In the genomic region with DNA sequence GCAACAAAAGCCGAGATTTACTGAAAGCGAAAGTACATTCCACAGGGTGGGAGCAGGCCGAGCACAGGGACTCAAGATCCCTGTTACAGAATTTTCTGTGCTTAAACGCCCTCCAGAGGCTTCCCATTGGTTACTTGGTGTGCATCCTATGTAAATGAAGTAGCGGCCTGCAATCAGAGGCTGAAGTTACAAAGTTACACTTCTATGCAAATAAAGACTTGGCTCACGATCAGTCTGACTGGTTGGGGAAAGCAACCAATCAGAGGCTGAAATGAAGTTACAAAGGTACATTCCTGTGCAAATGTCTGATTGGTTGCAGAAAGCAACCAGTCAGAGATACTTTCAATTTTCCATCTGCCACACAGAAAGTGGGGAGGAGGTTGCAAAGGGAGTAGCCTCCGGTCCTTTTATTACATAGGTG, we compare ENCODE assay signal across 8 cellular contexts. TPM values are rescaled to one million over a fixed set of nuclear protein-coding genes. Genes with fewer than 3 reads are reported as not detected.
A peak's percentile ranks its signal among the peaks of the same experiment; 100 is the strongest.
DNase-seq lines count a peak whose midpoint lies in the region; ATAC-seq and TF ChIP-seq lines count a peak whose summit lies in the region.

No MANE protein-coding gene starts in this region.

- H3K9me3 ChIP-seq in esophagus (ENCODE audit: control insufficient read depth in 2 of 2, insufficient read depth in 1 of 2, low read depth in 1 of 2, low read length in 1 of 2), result no peaks in the 10 kb centered on the region
- no peaks in the 10 kb centered on the region for H3K9me3 ChIP-seq in mucosa of rectum (ENCODE audit: control insufficient read depth in 2 of 2, low read length in 2 of 2)

- peaks cover 0 to 3% of the 10 kb centered on the region in 2 donors for H3K4me1 ChIP-seq in esophagus (ENCODE audit: control insufficient read depth in 2 of 2, insufficient read depth in 2 of 2, low read length in 1 of 2)
- peaks cover 6% of the 10 kb centered on the region in 2 donors for H3K4me1 ChIP-seq in mucosa of rectum (ENCODE audit: control insufficient read depth in 2 of 2, insufficient read depth in 2 of 2, low read length in 2 of 2)

- peak overlapping the region in 1 of 2 donors; percentile 18 for H3K9ac ChIP-seq in mucosa of rectum (ENCODE audit: low read depth in 1 of 2, low read length in 2 of 2)

- H3K4me3 ChIP-seq in esophagus (ENCODE audit: low read depth in 1 of 2, low read length in 2 of 2) (peak overlapping the region; percentile 18 to 45), mucosa of rectum (ENCODE audit: low read length in 2 of 2) (peak overlapping the region; percentile 61 to 65)

- peak overlapping the region; percentile 80 for H3K27ac ChIP-seq in RWPE1
- H3K27ac ChIP-seq in esophagus (ENCODE audit: low read depth in 2 of 2, low read length in 1 of 2), result no peak overlapping the region
- H3K27ac ChIP-seq in mucosa of rectum (ENCODE audit: low read depth in 2 of 2, low read length in 2 of 2), result no peak overlapping the region

- no peaks in the 10 kb centered on the region for H3K36me3 Mint-ChIP-seq in type B pancreatic cell

- 12 to 24% methylated on average over 7 of the region's 7 CpGs for WGBS in esophagus, 2 donors

- H3K4me1 Mint-ChIP-seq in type B pancreatic cell (ENCODE audit: unreplicated experiment), result peaks cover 5% of the 10 kb centered on the region

- H3K27me3 Mint-ChIP-seq in type B pancreatic cell, result no peaks in the 10 kb centered on the region

- H3K27ac Mint-ChIP-seq in type B pancreatic cell, result no peak overlapping the region

- POLR2A ChIA-PET in RWPE1 (lab: Yijun Ruan, JAX; ENCODE audit: low non-redundant PET), result no interaction called here

- H3K27me3 ChIP-seq in esophagus (ENCODE audit: control insufficient read depth in 1 of 2, insufficient read depth in 2 of 2, low read length in 2 of 2), result no peaks in the 10 kb centered on the region
- H3K27me3 ChIP-seq in mucosa of rectum (ENCODE audit: control insufficient read depth in 2 of 2, insufficient read depth in 2 of 2, low read length in 2 of 2), result no peaks in the 10 kb centered on the region

- H3K9me3 Mint-ChIP-seq in type B pancreatic cell, result no peaks in the 10 kb centered on the region

- H3K4me3 Mint-ChIP-seq in type B pancreatic cell, result no peak overlapping the region

- CTCF ChIA-PET in RWPE1 (lab: Yijun Ruan, JAX), result interaction anchor here (0.8 kb wide), 1 partner anchor 10 kb away, joined by 3 read pairs; no protein-coding TSS in a partner anchor

- DNase-seq in H4 (ENCODE audit: low spot score) (peak; percentile 97), RWPE1 (ENCODE audit: low spot score) (peak; percentile 89), NCI-H1694 treated with DMSO at 0.1 percent for 48 hours (lab: John Stamatoyannopoulos, UW) (no peak), type B pancreatic cell (ENCODE audit: extremely low spot score, unreplicated experiment) (no peak), OCI-M2 (lab: John Stamatoyannopoulos, UW; ENCODE audit: unreplicated experiment) (no peak)

- no peak for TF ChIP-seq CTCF in RWPE1 (conservative IDR thresholded peaks at IDR 0.05; ENCODE audit: low read depth)
- no peak for TF ChIP-seq CTCF in type B pancreatic cell (conservative IDR thresholded peaks at IDR 0.05)

- ATAC-seq in HG02973 (IDR thresholded peaks at IDR 0.05; ENCODE audit: unreplicated experiment), result no peak

- H3K36me3 ChIP-seq in esophagus (ENCODE audit: control insufficient read depth in 2 of 2, insufficient read depth in 2 of 2, low read length in 1 of 2) (no peaks in the 10 kb centered on the region), mucosa of rectum (ENCODE audit: control insufficient read depth in 2 of 2, insufficient read depth in 2 of 2, low read length in 2 of 2) (no peaks in the 10 kb centered on the region)

RNA-seq across cellular contexts. Expression of a gene that starts 4.1 kb away (rescaled TPM):
- 1.6 and 1.7 TPM in 2 replicates for total RNA-seq in H4 (2014; rRNA removed; shearing (Covaris generic))
- polyA plus RNA-seq in esophagus, result under 1 TPM; 0.09 to 0.10 TPM
- 0.76 and 4.3 TPM in 2 replicates for total RNA-seq in type B pancreatic cell (ENCODE audit: low replicate concordance)

RNA-seq across cellular contexts. Expression of a gene that starts 12.6 kb away (rescaled TPM):
- 10.0 and 13.1 TPM in 2 replicates for total RNA-seq in H4 (2014; rRNA removed; shearing (Covaris generic))
- 10 to 100 TPM; 17.2 to 18.7 TPM for polyA plus RNA-seq in esophagus
- total RNA-seq in type B pancreatic cell (ENCODE audit: low replicate concordance), result 18.1 and 23.2 TPM in 2 replicates

RNA-seq across cellular contexts. Expression of a gene that starts 40.8 kb away (rescaled TPM):
- 0.74 TPM in 1 of 2 replicates, not detected in the other for total RNA-seq in H4 (2014; rRNA removed; shearing (Covaris generic))
- polyA plus RNA-seq in esophagus, result 1 to 10 TPM in 1 of 2 donors, under 1 TPM in 1; 0.31 to 6.9 TPM
- not detected in 2 replicates for total RNA-seq in type B pancreatic cell (ENCODE audit: low replicate concordance)

Comparison
In these comparisons a context has a peak if more than half of its experiments do, and no peak if none do; other contexts are left out.
1. DNase-seq: peak in H4 (single experiment) and RWPE1 (single experiment); none in NCI-H1694 treated with DMSO at 0.1 percent for 48 hours (single experiment), type B pancreatic cell (single experiment) and OCI-M2 (single experiment).